In the genomic region with DNA sequence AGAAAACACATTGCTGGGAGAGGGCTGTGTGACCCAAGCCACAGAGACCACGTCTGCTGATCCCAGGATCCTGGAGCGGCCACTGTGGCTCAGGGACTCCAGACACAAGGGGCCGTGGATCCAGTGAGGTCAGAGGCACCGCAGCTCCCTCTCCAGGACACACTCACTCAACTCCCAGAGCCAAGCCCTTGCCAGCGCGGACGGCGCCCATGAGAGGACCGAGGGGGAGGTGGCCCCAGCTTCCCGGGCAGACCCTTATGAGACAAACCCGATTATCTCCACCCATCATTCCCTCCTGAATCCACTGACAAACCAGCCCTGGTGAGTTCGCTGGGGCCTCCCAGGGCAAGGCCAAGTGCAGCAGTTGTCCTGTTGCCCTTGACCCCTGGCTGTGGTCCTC, we compare ENCODE assay signal across 36 cellular contexts.
"Had no signal": no experiment of that assay in that cellular context is flagged by ENCODE, and none has a peak within 500 bp of the region (broad histone marks: within the 10 kb centered on the region; RNA-seq: fewer than 3 reads in every experiment).

No MANE protein-coding gene starts in this region.

- H3K9me3 ChIP-seq: SJCRH30 had no signal

- DNase-seq: activated CD4-positive, alpha-beta memory T cell treated with anti-CD3 and anti-CD28 coated beads, Interleukin-2, amount 10 ng/mL, durations not matched to agents 7 days and 5 days; activated CD4-positive, alpha-beta T cell treated with anti-CD3 and anti-CD28 coated beads for 1 hour; activated CD4-positive, alpha-beta T cell treated with anti-CD3 and anti-CD28 coated beads for 48 hours; activated CD4-positive, CD25-positive, alpha-beta regulatory T cell; activated CD8-positive, alpha-beta memory T cell treated with anti-CD3 and anti-CD28 coated beads for 24 hours; activated CD8-positive, alpha-beta memory T cell treated with anti-CD3 and anti-CD28 coated beads, Interleukin-2, amount 10 ng/mL, durations not matched to agents 7 days and 5 days; activated CD8-positive, alpha-beta memory T cell treated with anti-CD3 and anti-CD28 coated beads, Interleukin-2, amount 50 U/mL, for 48 hours; activated effector memory CD4-positive, alpha-beta T cell treated with anti-CD3 and anti-CD28 coated beads, Interleukin-2, amount 50 U/mL, for 16 hours; activated naive CD4-positive, alpha-beta T cell; activated naive CD4-positive, alpha-beta T cell treated with anti-CD3 and anti-CD28 coated beads, Interleukin-2, amount 50 U/mL, for 16 hours; activated naive CD8-positive, alpha-beta T cell treated with anti-CD3 and anti-CD28 coated beads for 36 hours; activated T-cell treated with anti-CD3 and anti-CD28 coated beads, Interleukin-2, amount 50 U/mL, for 1 hour; activated T-cell treated with anti-CD3 and anti-CD28 coated beads, Interleukin-2, amount 50 U/mL, for 72 hours; amniotic stem cell; aorta; brain microvascular endothelial cell; central memory CD4-positive, alpha-beta T cell; MM.1S; MV-4-11; NCI-H1092; NCI-H1436 treated with DMSO at 0.1 percent for 48 hours; NCI-H1694 treated with DMSO at 0.1 percent for 48 hours; NCI-H2029; NCI-H510A; NCI-H526; NCI-H748 treated with DMSO at 0.1 percent for 48 hours; NK-92 treated with Interleukin-12 subunit alpha and Interleukin-12 subunit beta, amount 100 ng/mL, for 24 hours; PC-3; SHP77; SJCRH30; T1000; WERI-Rb-1 had no signal

- H3K27me3 ChIP-seq: brain microvascular endothelial cell had no signal

- H3K27ac ChIP-seq: brain microvascular endothelial cell, KMS-11, SJCRH30, SK-N-MC, WERI-Rb-1 had no signal

- H3K9ac ChIP-seq: KMS-11 had no signal

- H3K36me3 ChIP-seq: brain microvascular endothelial cell, SJCRH30, WERI-Rb-1 had no signal

- ATAC-seq: activated CD8-positive, alpha-beta memory T cell treated with anti-CD3 and anti-CD28 coated beads, Interleukin-2, amount 10 ng/mL, durations not matched to agents 7 days and 5 days; activated T-cell treated with anti-CD3 and anti-CD28 coated beads, Interleukin-2, amount 50 U/mL, for 72 hours; activated T-helper 17 cell treated with anti-CD3 and anti-CD28 coated beads, Interleukin-2, amount 50 U/mL, for 72 hours; PC-3 had no signal

- H3K4me2 ChIP-seq: KMS-11 had no signal

- H3K4me1 ChIP-seq: SJCRH30 had no signal

- FAIRE-seq: RCC 7860 had no signal

- H3K4me3 ChIP-seq: SJCRH30, SK-N-MC had no signal
